Comparison of ENCODE assay signal across 21 cellular contexts in genomic region chr6:33642897-33643296, GRCh38.
"Had no signal": no experiment of that assay in that cellular context is flagged by ENCODE, and none has a peak within 500 bp of the region (broad histone marks: within the 10 kb centered on the region; RNA-seq: fewer than 3 reads in every experiment).

No MANE protein-coding gene starts in this region.

- DNase-seq: activated CD4-positive, alpha-beta T cell treated with anti-CD3 and anti-CD28 coated beads, Interleukin-2, amount 10 ng/mL, durations not matched to agents 7 days and 5 days; activated CD4-positive, CD25-positive, alpha-beta regulatory T cell; activated CD8-positive, alpha-beta T cell treated with anti-CD3 and anti-CD28 coated beads, Interleukin-2, amount 10 ng/mL, durations not matched to agents 7 days and 5 days; activated effector memory CD4-positive, alpha-beta T cell treated with Interleukin-2 at 50 U/mL for 16 hours; activated naive CD4-positive, alpha-beta T cell treated with anti-CD3 and anti-CD28 coated beads, Interleukin-2, amount 50 U/mL, for 16 hours; activated T-cell treated with anti-CD3 and anti-CD28 coated beads, Interleukin-2, amount 50 U/mL, for 4 hours; cerebellar nuclear complex; cortex of kidney; immature natural killer cell; mesenchymal stem cell; naive thymus-derived CD4-positive, alpha-beta T cell; psoas muscle; right lobe of liver; stimulated activated CD4-positive, alpha-beta T cell treated with anti-CD3 and anti-CD28 coated beads, Interleukin-4, amount 100 ng/mL, for 1 hour; stomach; T1000; upper lobe of right lung had no signal

- H3K27me3 ChIP-seq: ascending aorta, esophagus muscularis mucosa, neural progenitor cell, right lobe of liver, stomach, upper lobe of right lung had no signal

- ATAC-seq: activated CD8-positive, alpha-beta T cell treated with anti-CD3 and anti-CD28 coated beads, Interleukin-2, amount 10 ng/mL, durations not matched to agents 7 days and 5 days; activated T-cell treated with anti-CD3 and anti-CD28 coated beads, Interleukin-2, amount 50 U/mL, for 4 hours; naive thymus-derived CD4-positive, alpha-beta T cell; psoas muscle; upper lobe of right lung had no signal

- H3K4me3 Mint-ChIP-seq: activated CD4-positive, alpha-beta T cell treated with anti-CD3 and anti-CD28 coated beads, Interleukin-2, amount 10 ng/mL, durations not matched to agents 7 days and 5 days; activated CD8-positive, alpha-beta T cell treated with anti-CD3 and anti-CD28 coated beads, Interleukin-2, amount 10 ng/mL, durations not matched to agents 7 days and 5 days; activated T-cell treated with anti-CD3 and anti-CD28 coated beads, Interleukin-2, amount 50 U/mL, for 4 hours; immature natural killer cell; naive thymus-derived CD4-positive, alpha-beta T cell had no signal

- H3K27ac ChIP-seq: ascending aorta, neural progenitor cell, psoas muscle, right lobe of liver, upper lobe of right lung had no signal

- H3K4me3 ChIP-seq: ascending aorta, esophagus muscularis mucosa, neural progenitor cell, psoas muscle, right lobe of liver, smooth muscle cell, stomach, upper lobe of right lung had no signal

- H3K9me3 Mint-ChIP-seq: activated CD4-positive, alpha-beta T cell treated with anti-CD3 and anti-CD28 coated beads, Interleukin-2, amount 10 ng/mL, durations not matched to agents 7 days and 5 days; activated T-cell treated with anti-CD3 and anti-CD28 coated beads, Interleukin-2, amount 50 U/mL, for 4 hours; immature natural killer cell; naive thymus-derived CD4-positive, alpha-beta T cell; neural progenitor cell had no signal

- H3K36me3 Mint-ChIP-seq: neural progenitor cell had no signal

- H3K9ac ChIP-seq: neural progenitor cell had no signal

- H3K36me3 ChIP-seq: ascending aorta, neural progenitor cell, right lobe of liver had no signal

- H3K4me2 ChIP-seq: neural progenitor cell, smooth muscle cell had no signal

- H3K27me3 Mint-ChIP-seq: activated CD4-positive, alpha-beta T cell treated with anti-CD3 and anti-CD28 coated beads, Interleukin-2, amount 10 ng/mL, durations not matched to agents 7 days and 5 days; naive thymus-derived CD4-positive, alpha-beta T cell had no signal

- H3K4me1 ChIP-seq: ascending aorta, psoas muscle, right lobe of liver, upper lobe of right lung had no signal

- H3K9me3 ChIP-seq: ascending aorta, esophagus muscularis mucosa, psoas muscle, right lobe of liver, stomach, upper lobe of right lung had no signal

- H3K27ac Mint-ChIP-seq: activated CD4-positive, alpha-beta T cell treated with anti-CD3 and anti-CD28 coated beads, Interleukin-2, amount 10 ng/mL, durations not matched to agents 7 days and 5 days; neural progenitor cell had no signal
